2 cellular contexts compared by ENCODE assay signal in genomic region chr9:110173322-110173642, GRCh38.
TF ChIP-seq lines count a peak whose summit lies in the region.

No MANE protein-coding gene starts in this region.

TF ChIP-seq in HEK293T, 16 proteins besides CTCF, POLR2A, EP300 and RAD21:
- TF ChIP-seq FOXM1 (IDR thresholded peaks at IDR 0.05; ENCODE audit: borderline replicate concordance) (no peak), SUZ12 (IDR thresholded peaks at IDR 0.05) (no peak), ZNF384 (IDR thresholded peaks at IDR 0.05) (peak; percentile 79), L3MBTL2 (conservative IDR thresholded peaks at IDR 0.05) (no peak)

TF ChIP-seq in GM12878, 131 proteins besides CTCF, POLR2A, EP300 and RAD21:
- TF ChIP-seq ZNF384 (IDR thresholded peaks at IDR 0.05; ENCODE audit: borderline replicate concordance, low read depth, low read length): peak; percentile 44; the same call in 1 of the 2 replicates
- TF ChIP-seq IKZF1 (conservative IDR thresholded peaks at IDR 0.05): no peak
- TF ChIP-seq RUNX3 (IDR thresholded peaks at IDR 0.05; ENCODE audit: low read length): peak; percentile 42
- 0 out of 2 replicates have a peak, but pooled peaks have one; percentile 31 for TF ChIP-seq ZBTB40 (IDR thresholded peaks at IDR 0.05; ENCODE audit: borderline replicate concordance)
